ENCODE assay signal across 14 cellular contexts in the genomic region with DNA sequence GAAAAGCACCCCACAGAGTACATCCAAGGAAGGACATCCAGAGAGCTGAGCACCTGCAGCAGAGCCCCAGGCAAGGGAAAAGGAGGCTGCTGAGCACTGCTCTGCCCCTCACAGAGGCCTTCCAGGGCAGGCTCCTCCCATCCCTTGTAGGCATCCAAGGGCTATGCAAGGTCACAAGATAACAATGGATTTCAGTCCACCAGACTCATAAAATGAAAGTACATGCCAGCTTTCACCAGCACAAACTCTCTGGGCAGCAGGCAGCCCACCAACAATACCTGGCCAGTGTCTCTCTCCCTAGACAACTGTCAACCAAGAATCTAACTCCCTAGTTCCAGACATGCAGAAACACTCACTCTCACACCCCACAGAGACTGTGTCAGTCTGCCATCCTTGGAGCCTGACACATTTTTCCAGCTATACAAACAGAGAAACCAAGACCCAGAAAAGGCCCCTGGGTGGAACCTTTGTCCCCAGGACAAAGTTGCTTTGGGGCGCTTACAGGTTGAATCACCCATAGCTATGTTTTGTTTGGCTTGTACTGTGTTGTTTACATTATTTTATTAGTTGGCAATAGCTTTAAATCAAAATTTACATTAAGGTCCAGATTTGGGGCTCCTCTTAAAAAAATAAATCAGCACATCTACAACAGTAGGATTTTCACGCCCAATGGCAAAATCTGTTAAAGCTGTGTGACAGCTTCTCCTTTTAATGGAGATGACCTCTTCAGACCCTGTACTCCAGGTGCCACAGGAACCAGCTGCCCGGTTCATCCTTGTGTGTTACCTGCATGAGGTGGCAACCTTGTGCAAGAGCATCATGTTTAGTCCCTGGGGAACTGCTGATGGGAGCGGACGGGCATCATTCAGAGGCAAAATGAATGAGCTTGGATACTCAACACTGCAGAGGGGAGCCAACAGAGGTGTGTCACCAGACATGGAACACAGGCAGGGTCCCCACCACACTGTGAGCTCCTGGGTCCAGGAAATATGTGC. TPM values are rescaled to one million over a fixed set of nuclear protein-coding genes. Genes with fewer than 3 reads are reported as not detected.
A peak's percentile ranks its signal among the peaks of the same experiment; 100 is the strongest.
DNase-seq lines count a peak whose midpoint lies in the region; ATAC-seq and TF ChIP-seq lines count a peak whose summit lies in the region.
"Had no signal": no experiment of that assay in that cellular context is flagged by ENCODE, and none has a peak within 500 bp of the region (broad histone marks: within the 10 kb centered on the region; RNA-seq: fewer than 3 reads in every experiment).

No MANE protein-coding gene starts in this region.

- peaks cover 5 to 7% of the 10 kb centered on the region in 2 donors for H3K4me1 Mint-ChIP-seq in natural killer cell treated with Interleukin-12 subunit alpha and Interleukin-12 subunit beta and Interleukin-15 and Interleukin-18, amount 100 ng/mL, for 72 hours (ENCODE audit: low read depth in 2 of 2)
- H3K4me1 Mint-ChIP-seq in natural killer cell, result peaks cover 0 to 10% of the 10 kb centered on the region in 2 donors
- H3K4me1 Mint-ChIP-seq in mesothelial cell of epicardium, result peaks cover 17% of the 10 kb centered on the region
- H3K4me1 Mint-ChIP-seq in activated CD4-positive, alpha-beta T cell treated with anti-CD3 and anti-CD28 coated beads for 36 hours, result peaks cover 12% of the 10 kb centered on the region

- no peak for TF ChIP-seq CTCF in natural killer cell (IDR thresholded peaks at IDR 0.05)
- peak in 4 of 56 donors; percentile 7 to 13 (median 9) for TF ChIP-seq CTCF in dorsolateral prefrontal cortex (IDR thresholded peaks at IDR 0.05 in 54 of 56, conservative IDR thresholded peaks at IDR 0.05 in 2 of 56; ENCODE audit: low read depth in 1 of 56, partially characterized antibody in 56 of 56)
- TF ChIP-seq CTCF in mesothelial cell of epicardium (IDR thresholded peaks at IDR 0.05; ENCODE audit: unreplicated experiment), result no peak

- no peak overlapping the region for H3K27ac Mint-ChIP-seq in natural killer cell treated with Interleukin-12 subunit alpha and Interleukin-12 subunit beta and Interleukin-15 and Interleukin-18, amount 100 ng/mL, for 72 hours
- no peak overlapping the region for H3K27ac Mint-ChIP-seq in natural killer cell
- H3K27ac Mint-ChIP-seq in mesothelial cell of epicardium, result no peak overlapping the region
- no peak overlapping the region for H3K27ac Mint-ChIP-seq in activated CD4-positive, alpha-beta T cell treated with anti-CD3 and anti-CD28 coated beads for 36 hours

- no peak for ATAC-seq in natural killer cell treated with Interleukin-12 subunit alpha and Interleukin-12 subunit beta and Interleukin-15 and Interleukin-18, amount 100 ng/mL, for 72 hours
- ATAC-seq in natural killer cell (no peak), aorta (ENCODE audit: low FRiP score) (no peak), HG02884 (IDR thresholded peaks at IDR 0.05; ENCODE audit: unreplicated experiment) (no peak)
- ATAC-seq in activated CD4-positive, alpha-beta T cell treated with anti-CD3 and anti-CD28 coated beads for 36 hours, result no peak

- peaks cover 0 to 3% of the 10 kb centered on the region in 2 donors for H3K4me1 ChIP-seq in aorta (ENCODE audit: control insufficient read depth in 1 of 2, insufficient read depth in 2 of 2, low read length in 2 of 2)

- 94 to 95% methylated on average over 5 of the region's 5 CpGs for WGBS in aorta, 2 donors

- H3K4me3 Mint-ChIP-seq in natural killer cell treated with Interleukin-12 subunit alpha and Interleukin-12 subunit beta and Interleukin-15 and Interleukin-18, amount 100 ng/mL, for 72 hours, result no peak overlapping the region
- H3K4me3 Mint-ChIP-seq in natural killer cell (no peak overlapping the region), mesothelial cell of epicardium (no peak overlapping the region)
- no peak overlapping the region for H3K4me3 Mint-ChIP-seq in activated CD4-positive, alpha-beta T cell treated with anti-CD3 and anti-CD28 coated beads for 36 hours

- DNase-seq in natural killer cell treated with Interleukin-12 subunit alpha and Interleukin-12 subunit beta and Interleukin-15 and Interleukin-18, amount 100 ng/mL, for 72 hours (ENCODE audit: low spot score), result peak; percentile 47
- DNase-seq in natural killer cell (no peak), dorsolateral prefrontal cortex (peak in 8 of 10 donors; percentile 21 to 50 (median 42)), midbrain (lab: John Stamatoyannopoulos, UW) (peak; percentile 40), aorta (peak; percentile 18 to 35), mesothelial cell of epicardium (ENCODE audit: low spot score in 2 of 2, unreplicated experiment in 2 of 2) (no peak)
- DNase-seq in activated CD4-positive, alpha-beta T cell treated with anti-CD3 and anti-CD28 coated beads for 36 hours, result no peak
- DNase-seq: activated CD4-positive, alpha-beta T cell treated with anti-CD3 and anti-CD28 coated beads, Interleukin-2, amount 50 U/mL, for 1 hour; DND-41; effector CD4-positive, alpha-beta T cell had no signal

- H3K27me3 Mint-ChIP-seq in natural killer cell treated with Interleukin-12 subunit alpha and Interleukin-12 subunit beta and Interleukin-15 and Interleukin-18, amount 100 ng/mL, for 72 hours, result peaks cover 17 to 25% of the 10 kb centered on the region in 2 donors
- H3K27me3 Mint-ChIP-seq in natural killer cell (ENCODE audit: low read depth in 2 of 2), result peaks cover 25 to 26% of the 10 kb centered on the region in 2 donors
- H3K27me3 Mint-ChIP-seq in mesothelial cell of epicardium (ENCODE audit: low read depth), result peaks cover 92% of the 10 kb centered on the region
- H3K27me3 Mint-ChIP-seq in activated CD4-positive, alpha-beta T cell treated with anti-CD3 and anti-CD28 coated beads for 36 hours, result peaks cover 42% of the 10 kb centered on the region

- H3K27me3 ChIP-seq in dorsolateral prefrontal cortex (peaks cover 0 to 3% (median 0%) of the 10 kb centered on the region in 45 donors), aorta (ENCODE audit: control insufficient read depth in 1 of 2, insufficient read depth in 2 of 2, low read length in 1 of 2) (no peaks in the 10 kb centered on the region)
- H3K27me3 ChIP-seq: ovary had no signal

- H3K9me3 ChIP-seq in aorta (ENCODE audit: control insufficient read depth, low read length), result no peaks in the 10 kb centered on the region
- H3K9me3 ChIP-seq: ovary, thoracic aorta had no signal

- H3K4me3 ChIP-seq in dorsolateral prefrontal cortex (peak overlapping the region in 11 of 59 donors; percentile 0 to 27 (median 9)), aorta (ENCODE audit: low read length in 2 of 2) (no peak overlapping the region)
- H3K4me3 ChIP-seq: ovary, thoracic aorta had no signal

- POLR2A ChIA-PET in activated CD4-positive, alpha-beta T cell treated with anti-CD3 and anti-CD28 coated beads for 36 hours (lab: Charles Lee), result no interaction called here

- CTCF ChIA-PET in activated CD4-positive, alpha-beta T cell treated with anti-CD3 and anti-CD28 coated beads for 36 hours (lab: Charles Lee), result interaction anchor here (1.1 to 1.2 kb wide), 2 partner anchors 14 to 32 kb away, joined by 3 to 5 read pairs; no protein-coding TSS in a partner anchor

- no peaks in the 10 kb centered on the region for H3K36me3 ChIP-seq in aorta (ENCODE audit: control insufficient read depth in 1 of 2, insufficient read depth in 2 of 2, low read length in 1 of 2)
- H3K36me3 ChIP-seq: ovary, thoracic aorta had no signal

- intact Hi-C loops in natural killer cell (cut with micrococcal nuclease) (no loop called here), dorsolateral prefrontal cortex (cut with DNase I) (loop anchor here in 1 of 2 donors (2.0 to 5.0 kb wide), 2 partner anchors 99 to 179 kb away; no protein-coding TSS in a partner anchor), aorta (cut with DNase I) (no loop called here)
- intact Hi-C loops in activated CD4-positive, alpha-beta T cell treated with anti-CD3 and anti-CD28 coated beads for 36 hours (cut with DNase I, micrococcal nuclease), result no loop called here

- H3K36me3 Mint-ChIP-seq in natural killer cell treated with Interleukin-12 subunit alpha and Interleukin-12 subunit beta and Interleukin-15 and Interleukin-18, amount 100 ng/mL, for 72 hours, result no peaks in the 10 kb centered on the region
- no peaks in the 10 kb centered on the region for H3K36me3 Mint-ChIP-seq in natural killer cell
- H3K36me3 Mint-ChIP-seq in mesothelial cell of epicardium, result no peaks in the 10 kb centered on the region
- no peaks in the 10 kb centered on the region for H3K36me3 Mint-ChIP-seq in activated CD4-positive, alpha-beta T cell treated with anti-CD3 and anti-CD28 coated beads for 36 hours (ENCODE audit: low read depth)

- H3K9me3 Mint-ChIP-seq in natural killer cell treated with Interleukin-12 subunit alpha and Interleukin-12 subunit beta and Interleukin-15 and Interleukin-18, amount 100 ng/mL, for 72 hours, result no peaks in the 10 kb centered on the region
- H3K9me3 Mint-ChIP-seq in natural killer cell (no peaks in the 10 kb centered on the region), mesothelial cell of epicardium (no peaks in the 10 kb centered on the region)
- H3K9me3 Mint-ChIP-seq in activated CD4-positive, alpha-beta T cell treated with anti-CD3 and anti-CD28 coated beads for 36 hours (ENCODE audit: low read depth), result no peaks in the 10 kb centered on the region

- H3K27ac ChIP-seq in dorsolateral prefrontal cortex, result peak overlapping the region in 58 of 59 donors; percentile 9 to 99 (median 79)
- no peak overlapping the region for H3K27ac ChIP-seq in aorta (ENCODE audit: low read depth in 1 of 2, low read length in 2 of 2)
- H3K27ac ChIP-seq: ovary, RWPE1, thoracic aorta had no signal

RNA-seq across cellular contexts. Expression of a gene that starts 5.2 kb away (rescaled TPM):
- total RNA-seq in natural killer cell treated with Interleukin-12 subunit alpha and Interleukin-12 subunit beta and Interleukin-15 and Interleukin-18, amount 100 ng/mL, for 72 hours, result not detected
- total RNA-seq in natural killer cell, result not detected
- total RNA-seq in dorsolateral prefrontal cortex, result 10 to 100 TPM; 34.8 to 69.0 (median 50.5) TPM
- 1 to 10 TPM; 1.1 to 3.8 TPM for total RNA-seq in aorta
- not detected for polyA plus RNA-seq in aorta
- total RNA-seq in mesothelial cell of epicardium, result 0.11 to 0.54 TPM (median 0.22 TPM) in 3 replicates
- total RNA-seq in activated CD4-positive, alpha-beta T cell treated with anti-CD3 and anti-CD28 coated beads for 36 hours, result not detected

Comparison
In these comparisons a context has a peak if more than half of its experiments do, and no peak if none do; other contexts are left out.
1. DNase-seq: peak in natural killer cell treated with Interleukin-12 subunit alpha and Interleukin-12 subunit beta and Interleukin-15 and Interleukin-18, amount 100 ng/mL, for 72 hours (single experiment), dorsolateral prefrontal cortex (8 of 10), midbrain (single experiment) and aorta (2 of 2); none in natural killer cell (single experiment), mesothelial cell of epicardium (0 of 2) and activated CD4-positive, alpha-beta T cell treated with anti-CD3 and anti-CD28 coated beads for 36 hours (single experiment).
2. H3K27ac ChIP-seq: peak in dorsolateral prefrontal cortex (58 of 59); none in aorta (0 of 2).
3. RNA of a gene that starts 5.2 kb away (total RNA-seq): 34.8 to 69.0 TPM in dorsolateral prefrontal cortex; 1.1 to 3.8 TPM in aorta, 0.11 to 0.54 TPM in mesothelial cell of epicardium, not detected in natural killer cell treated with Interleukin-12 subunit alpha and Interleukin-12 subunit beta and Interleukin-15 and Interleukin-18, amount 100 ng/mL, for 72 hours, not detected in natural killer cell and not detected in activated CD4-positive, alpha-beta T cell treated with anti-CD3 and anti-CD28 coated beads for 36 hours; every median in the first group is over 4 times any median in the second.